17 cellular contexts compared by ENCODE assay signal in the genomic region with DNA sequence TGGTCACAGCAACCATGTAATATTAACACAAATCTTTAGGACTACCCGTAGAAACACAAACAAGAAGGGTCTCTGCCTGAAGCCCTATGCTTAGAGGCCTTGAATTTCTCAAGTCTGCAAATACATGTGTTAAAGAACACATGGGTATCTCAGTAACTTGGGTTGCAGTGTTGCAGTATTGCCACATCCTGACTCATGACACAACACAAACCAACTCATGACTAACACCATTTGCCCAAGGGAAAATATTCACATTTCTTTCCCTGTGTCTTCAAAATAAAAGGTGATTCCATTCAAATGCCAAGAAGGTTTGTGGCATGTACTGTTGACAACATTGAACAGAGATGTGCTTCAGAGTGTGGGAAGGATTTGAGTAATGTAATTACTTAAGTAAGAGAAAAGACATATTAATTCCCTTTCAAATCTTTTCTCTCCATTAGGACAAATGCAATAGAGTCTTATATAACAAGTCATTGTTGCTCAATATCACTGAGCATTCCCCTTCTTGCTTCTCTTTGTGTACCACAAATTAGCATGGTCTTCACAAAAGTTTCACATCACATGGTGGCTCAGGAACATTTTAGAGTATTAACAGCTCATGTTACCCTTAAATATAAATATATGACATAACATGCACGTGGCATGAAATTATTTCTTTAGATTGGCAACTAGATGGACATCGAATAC.
DNase-seq lines count a peak whose midpoint lies in the region; ATAC-seq, FAIRE-seq and TF ChIP-seq lines count a peak whose summit lies in the region.
"Had no signal": no experiment of that assay in that cellular context is flagged by ENCODE, and none has a peak within 500 bp of the region (broad histone marks: within the 10 kb centered on the region; RNA-seq: fewer than 3 reads in every experiment).

No MANE protein-coding gene starts in this region.

- H3K9me3 ChIP-seq in MM.1S (replicated peaks; ENCODE audit: insufficient read depth, low read length) (0 out of 2 replicates have a peak, but pooled peaks cover 3% of the 10 kb centered on the region), small intestine (ENCODE audit: control insufficient read depth, low read depth) (no peaks in the 10 kb centered on the region)
- H3K9me3 ChIP-seq: sigmoid colon, suprapubic skin had no signal

- ATAC-seq in HG03521 (IDR thresholded peaks at IDR 0.05; ENCODE audit: unreplicated experiment) = no peak
- ATAC-seq: natural killer cell had no signal

- no peaks in the 10 kb centered on the region for H3K79me2 ChIP-seq in MM.1S (ENCODE audit: low read length)

- no peak overlapping the region for H3K4me2 ChIP-seq in MM.1S (ENCODE audit: low read depth, low read length)

- no peak for TF ChIP-seq CTCF in epithelial cell of esophagus (IDR thresholded peaks at IDR 0.05; ENCODE audit: insufficient read depth, low read depth, low read length, missing control alignments)
- TF ChIP-seq CTCF in MM.1S (IDR thresholded peaks at IDR 0.05; ENCODE audit: low read length) = no peak

- H4K20me1 ChIP-seq in MM.1S (ENCODE audit: insufficient read depth, low read length) = no peaks in the 10 kb centered on the region

- H3K4me3 ChIP-seq in epithelial cell of esophagus (ENCODE audit: low read length) (no peak overlapping the region), MM.1S (ENCODE audit: low read length) (no peak overlapping the region), small intestine (ENCODE audit: low read depth in 1 of 2, low read length in 2 of 2) (no peak overlapping the region)
- H3K4me3 ChIP-seq: sigmoid colon, suprapubic skin had no signal

- H3K27me3 ChIP-seq in MM.1S (replicated peaks; ENCODE audit: insufficient read depth, low read length) = no peaks in the 10 kb centered on the region
- no peaks in the 10 kb centered on the region for H3K27me3 ChIP-seq in small intestine (ENCODE audit: control insufficient read depth in 2 of 2, insufficient read depth in 2 of 2, low read length in 2 of 2)
- H3K27me3 ChIP-seq: sigmoid colon, suprapubic skin had no signal

- H3K27ac ChIP-seq in MM.1S (ENCODE audit: low read length) = no peak overlapping the region
- H3K27ac ChIP-seq in small intestine (ENCODE audit: low read depth in 1 of 2, low read length in 1 of 2) = no peak overlapping the region
- H3K27ac ChIP-seq: HL-60, sigmoid colon, suprapubic skin had no signal

- DNase-seq in H4 (ENCODE audit: low spot score) (peak; percentile 79), RPMI7951 (ENCODE audit: low read depth) (peak; percentile 1), epithelial cell of esophagus (ENCODE audit: low read depth) (peak; percentile 97), myocyte (ENCODE audit: low read depth) (peak; percentile 21), GDM1 (lab: John Stamatoyannopoulos, UW) (no peak), MM.1S (no peak), small intestine (no peak)
- DNase-seq: activated CD4-positive, alpha-beta T cell treated with anti-CD3 and anti-CD28 coated beads for 4 hours; activated T-cell treated with anti-CD3 and anti-CD28 coated beads, Interleukin-2, amount 50 U/mL, for 48 hours; CD8-positive, alpha-beta memory T cell; natural killer cell; NCI-H1092 treated with DMSO at 0.1 percent for 48 hours; NCI-H748 treated with DMSO at 0.1 percent for 48 hours; sigmoid colon had no signal

- H3K4me1 ChIP-seq in MM.1S (ENCODE audit: low read length) (no peaks in the 10 kb centered on the region), small intestine (ENCODE audit: control insufficient read depth in 2 of 2, insufficient read depth in 1 of 2, low read depth in 1 of 2, low read length in 1 of 2) (no peaks in the 10 kb centered on the region)
- H3K4me1 ChIP-seq: sigmoid colon, suprapubic skin had no signal

- WGBS in small intestine, 3 donors = 86 to 88% (median 86%) methylated on average over 3 of the region's 3 CpGs

- H3K9ac ChIP-seq in MM.1S (ENCODE audit: low read length) = no peak overlapping the region

- H3F3A ChIP-seq in MM.1S (ENCODE audit: insufficient read depth, low read length) = no peaks in the 10 kb centered on the region

- H3K36me3 ChIP-seq in MM.1S (replicated peaks; ENCODE audit: insufficient read depth, low read length) (no peaks in the 10 kb centered on the region), small intestine (ENCODE audit: control insufficient read depth in 2 of 2, insufficient read depth in 2 of 2, low read length in 2 of 2) (no peaks in the 10 kb centered on the region)
- H3K36me3 ChIP-seq: sigmoid colon, suprapubic skin had no signal

- no peak for FAIRE-seq in small intestine (lab: Jason Lieb, UNC)

- H3K9me2 ChIP-seq in MM.1S (replicated peaks; ENCODE audit: insufficient read depth, low read length) = no peaks in the 10 kb centered on the region

- H2AFZ ChIP-seq in MM.1S (ENCODE audit: low read length) = no peak overlapping the region

Comparison
In these comparisons a context has a peak if more than half of its experiments do, and no peak if none do; other contexts are left out.
1. DNase-seq: peak in H4 (single experiment), RPMI7951 (single experiment), epithelial cell of esophagus (single experiment) and myocyte (single experiment); none in GDM1 (single experiment), MM.1S (single experiment) and small intestine (single experiment).